In the genomic region with DNA sequence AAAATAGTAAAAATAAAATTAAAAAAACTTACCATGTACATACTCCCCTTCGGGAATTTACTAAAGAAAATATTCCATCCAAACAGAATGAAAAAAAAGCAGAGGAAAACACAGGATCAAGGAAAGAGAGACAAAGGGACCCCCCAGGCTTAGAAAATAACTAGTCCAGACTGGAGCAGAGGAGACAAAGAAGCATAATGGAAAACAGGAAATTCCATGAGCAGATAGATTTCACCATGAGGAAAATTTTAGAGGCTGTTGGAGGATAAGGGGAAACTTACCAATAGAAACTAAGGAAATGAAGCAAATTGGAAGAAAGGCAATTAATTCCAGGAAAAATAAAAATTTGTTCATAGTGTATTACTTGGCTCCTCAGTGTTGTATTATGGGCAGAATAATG, we compare ENCODE assay signal across 30 cellular contexts. TPM values are rescaled to one million over a fixed set of nuclear protein-coding genes. Genes with fewer than 3 reads are reported as not detected.
"Had no signal": no experiment of that assay in that cellular context is flagged by ENCODE, and none has a peak within 500 bp of the region (broad histone marks: within the 10 kb centered on the region; RNA-seq: fewer than 3 reads in every experiment).

No MANE protein-coding gene starts in this region.

- H3K79me2 ChIP-seq: hepatocyte, parathyroid adenoma had no signal

- H2AFZ ChIP-seq: hepatocyte, parathyroid adenoma had no signal

- H3K27me3 ChIP-seq: colonic mucosa, hepatocyte, left lung, right atrium auricular region, stomach, testis, tibial artery had no signal

- ATAC-seq: effector memory CD8-positive, alpha-beta T cell; esophagus mucosa; foreskin keratinocyte; gastroesophageal sphincter; heart left ventricle; left lung; mucosa of descending colon; natural killer cell treated with Interleukin-12 subunit alpha and Interleukin-12 subunit beta and Interleukin-15 and Interleukin-18, amount 100 ng/mL, for 72 hours; sciatic nerve had no signal

- H3K36me3 ChIP-seq: colonic mucosa, gastroesophageal sphincter, heart left ventricle, left lung, prostate gland, right atrium auricular region, stomach, tibial artery had no signal

- H3K9me3 ChIP-seq: colonic mucosa, gastroesophageal sphincter, heart left ventricle, left lung, mucosa of descending colon, prostate gland, right atrium auricular region, stomach, testis, tibial artery had no signal

- H3K4me1 ChIP-seq: colonic mucosa, foreskin keratinocyte, gastroesophageal sphincter, heart left ventricle, left lung, parathyroid adenoma, prostate gland, right atrium auricular region, stomach, testis, tibial artery had no signal

- H3K4me3 ChIP-seq: colonic mucosa, gastroesophageal sphincter, heart left ventricle, hepatocyte, left lung, mucosa of descending colon, prostate gland, right atrium auricular region, smooth muscle cell, stomach, testis, tibial artery had no signal

- H3K4me2 ChIP-seq: hepatocyte, smooth muscle cell had no signal

- DNase-seq: colonic mucosa; effector memory CD8-positive, alpha-beta T cell; foreskin keratinocyte; heart left ventricle; kidney; left lung; mesenchymal stem cell; mucosa of descending colon; naive B cell; stimulated activated CD4-positive, alpha-beta T cell treated with anti-CD3 and anti-CD28 coated beads, Interleukin-12 subunit alpha, Interleukin-12 subunit beta, amount 100 ng/mL, for 4 hours; stimulated activated CD4-positive, alpha-beta T cell treated with anti-CD3 and anti-CD28 coated beads, Interleukin-1b, Interleukin-23, amount 100 ng/mL, for 48 hours; stimulated activated CD4-positive, alpha-beta T cell treated with anti-CD3 and anti-CD28 coated beads, Interleukin-4, amount 100 ng/mL, for 1 hour; stimulated activated CD8-positive, alpha-beta memory T cell treated with anti-CD3 and anti-CD28 coated beads, Interleukin-4, amount 100 ng/mL, for 48 hours; stimulated activated naive CD4-positive, alpha-beta T cell treated with Interleukin-2 at 50 U/mL for 16 hours; stomach; testis; tibial artery had no signal

- H3K27ac ChIP-seq: colonic mucosa, foreskin keratinocyte, gastroesophageal sphincter, heart left ventricle, hepatocyte, left lung, parathyroid adenoma, prostate gland, right atrium auricular region, stomach, testis, tibial artery had no signal

RNA-seq across cellular contexts. Expression of gene SLC27A2, which starts 36.7 kb away (rescaled TPM):
- total RNA-seq: chondrocyte, osteoblast, right atrium auricular region had no signal

RNA-seq across cellular contexts. Expression of gene HDC, which starts 46.8 kb away (rescaled TPM):
- total RNA-seq: chondrocyte, foreskin keratinocyte, hepatocyte, lung microvascular endothelial cell, mesothelial cell of epicardium, osteoblast, right atrium auricular region, smooth muscle cell had no signal
